Comparison of ENCODE assay signal across 1 cellular context in the genomic region with DNA sequence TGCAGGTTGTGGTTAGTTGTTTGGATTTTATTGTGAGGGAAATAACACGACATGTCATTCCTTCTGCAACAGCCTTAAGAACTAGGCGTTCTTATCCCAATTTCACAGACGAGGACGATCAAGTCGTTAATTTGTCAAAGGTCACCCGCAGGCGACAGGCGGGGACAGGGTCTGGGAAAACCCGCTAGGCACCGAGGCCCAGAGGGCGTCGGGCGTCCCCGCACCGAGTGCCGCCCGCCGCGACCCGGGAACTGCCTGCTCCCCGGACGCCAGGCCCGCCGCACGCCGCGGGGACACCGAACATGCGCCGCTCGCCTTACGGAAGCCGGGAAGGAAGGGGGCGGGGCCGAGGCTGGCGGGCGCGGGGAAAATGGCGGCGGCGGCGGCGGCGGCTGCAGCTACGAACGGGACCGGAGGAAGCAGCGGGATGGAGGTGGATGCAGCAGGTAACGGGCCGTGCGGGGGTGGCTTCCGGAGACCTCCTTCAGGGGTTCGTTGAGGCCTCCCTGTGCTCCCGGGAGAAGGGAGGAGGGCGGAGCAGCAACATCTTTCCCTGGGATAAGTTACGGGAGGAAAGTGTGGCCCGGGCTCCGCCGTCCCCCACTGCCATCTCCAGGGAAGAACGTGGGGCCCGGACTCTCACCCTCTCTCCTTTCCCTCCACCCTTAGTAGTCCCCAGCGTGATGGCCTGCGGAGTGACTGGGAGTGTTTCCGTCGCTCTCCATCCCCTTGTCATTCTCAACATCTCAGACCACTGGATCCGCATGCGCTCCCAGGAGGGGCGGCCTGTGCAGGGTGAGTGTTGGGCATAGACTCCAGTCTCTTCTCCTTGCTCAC.
TF ChIP-seq lines count a peak whose summit lies in the region.

A gene (plus strand): TSS at position 349 of the 837 bp plus-strand sequence. CDS start 22 bp downstream, at position 371.

TF ChIP-seq in HepG2, 621 proteins besides CTCF, POLR2A, EP300 and RAD21 (continued from another document):
- TF ChIP-seq GABPA (IDR thresholded peaks at IDR 0.05; ENCODE audit: low read depth, low read length) = peak; percentile 44
- TF ChIP-seq GABPA (CRISPR knock-in tag; IDR thresholded peaks at IDR 0.05; ENCODE audit: low read depth) = no peak
- TF ChIP-seq, protein P1, sequence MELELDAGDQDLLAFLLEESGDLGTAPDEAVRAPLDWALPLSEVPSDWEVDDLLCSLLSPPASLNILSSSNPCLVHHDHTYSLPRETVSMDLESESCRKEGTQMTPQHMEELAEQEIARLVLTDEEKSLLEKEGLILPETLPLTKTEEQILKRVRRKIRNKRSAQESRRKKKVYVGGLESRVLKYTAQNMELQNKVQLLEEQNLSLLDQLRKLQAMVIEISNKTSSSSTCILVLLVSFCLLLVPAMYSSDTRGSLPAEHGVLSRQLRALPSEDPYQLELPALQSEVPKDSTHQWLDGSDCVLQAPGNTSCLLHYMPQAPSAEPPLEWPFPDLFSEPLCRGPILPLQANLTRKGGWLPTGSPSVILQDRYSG (CRISPR knock-in tag; IDR thresholded peaks at IDR 0.05) = peak; percentile 95
